In genomic region chr4:119372316-119372715, GRCh38 we compare ENCODE assay signal across 17 cellular contexts. TPM values are rescaled to one million over a fixed set of nuclear protein-coding genes. Genes with fewer than 3 reads are reported as not detected.
"Had no signal": no experiment of that assay in that cellular context is flagged by ENCODE, and none has a peak within 500 bp of the region (broad histone marks: within the 10 kb centered on the region; RNA-seq: fewer than 3 reads in every experiment).

No MANE protein-coding gene starts in this region.

RNA-seq across cellular contexts. Expression of gene FABP2, which starts 50.4 kb away (rescaled TPM):
- total RNA-seq: left cardiac atrium; left lobe of liver; lower lobe of right lung; mammary epithelial cell; mucosa of gallbladder; natural killer cell treated with Interleukin-12 subunit alpha and Interleukin-12 subunit beta and Interleukin-15 and Interleukin-18, amount 100 ng/mL, for 72 hours; neural crest cell; occipital lobe; posterior vena cava; psoas muscle; sigmoid colon; temporal lobe; tibial nerve; ureter; uterus had no signal
- polyA plus RNA-seq: keratinocyte, liver, mammary epithelial cell had no signal
